15 cellular contexts compared by ENCODE assay signal in the genomic region with DNA sequence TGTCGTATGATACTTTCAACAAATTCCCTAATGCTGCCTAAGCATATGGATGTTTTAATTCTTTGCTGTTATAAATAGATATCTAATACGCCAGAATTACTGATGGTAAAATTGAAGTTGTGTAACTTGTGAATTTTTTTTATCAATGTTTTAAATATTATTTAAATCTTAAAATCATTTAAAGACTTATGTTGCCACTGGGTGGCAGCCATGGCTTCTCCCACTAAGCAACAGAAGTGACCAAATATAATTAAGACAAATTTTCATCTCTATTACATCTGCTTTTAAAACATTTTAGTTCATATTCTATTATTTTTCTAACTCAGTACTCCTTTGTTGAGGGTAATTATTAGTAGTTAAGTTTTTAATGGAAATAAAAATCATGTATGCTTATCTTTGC. TPM values are rescaled to one million over a fixed set of nuclear protein-coding genes. Genes with fewer than 3 reads are reported as not detected.
DNase-seq lines count a peak whose midpoint lies in the region; ATAC-seq and TF ChIP-seq lines count a peak whose summit lies in the region.
"Had no signal": no experiment of that assay in that cellular context is flagged by ENCODE, and none has a peak within 500 bp of the region (broad histone marks: within the 10 kb centered on the region; RNA-seq: fewer than 3 reads in every experiment).

No MANE protein-coding gene starts in this region.

- peaks cover 7% of the 10 kb centered on the region for H3K36me3 Mint-ChIP-seq in endothelial cell (ENCODE audit: low read depth, unreplicated experiment)

- peaks cover 39% of the 10 kb centered on the region for H3K79me2 ChIP-seq in mammary epithelial cell (ENCODE audit: insufficient read depth, low read length)

- H3K27ac ChIP-seq in mammary epithelial cell (ENCODE audit: insufficient read depth, low read depth, low read length): no peak overlapping the region
- no peak overlapping the region for H3K27ac ChIP-seq in ascending aorta
- H3K27ac ChIP-seq: psoas muscle had no signal

- H4K20me1 ChIP-seq in mammary epithelial cell (ENCODE audit: insufficient read depth, low read length): no peaks in the 10 kb centered on the region

- peaks cover 14% of the 10 kb centered on the region for H3K4me1 Mint-ChIP-seq in endothelial cell (ENCODE audit: unreplicated experiment)

- no peak overlapping the region for H3K4me3 Mint-ChIP-seq in endothelial cell (ENCODE audit: unreplicated experiment)
- H3K4me3 Mint-ChIP-seq: stimulated activated naive CD8-positive, alpha-beta T cell treated with anti-CD3 and anti-CD28 coated beads, Interleukin-15, Interleukin-2, amounts not matched to agents 100 ng/mL and 50 ng/mL, for 24 hours; WTC11 had no signal

- H3K27me3 ChIP-seq in BE2C (no peaks in the 10 kb centered on the region), mammary epithelial cell (ENCODE audit: insufficient read depth, low read length) (no peaks in the 10 kb centered on the region), ascending aorta (no peaks in the 10 kb centered on the region)

- no peak overlapping the region for H3K9ac ChIP-seq in mammary epithelial cell (ENCODE audit: insufficient read depth, low read length)

- H3K4me2 ChIP-seq in mammary epithelial cell (ENCODE audit: insufficient read depth, low read depth, low read length): no peak overlapping the region

- CTCF ChIA-PET in mammary epithelial cell (lab: Charles Lee; ENCODE audit: low non-redundant PET): no interaction called here

- peaks cover 8% of the 10 kb centered on the region; the same call in 1 of the 2 replicates for H3K36me3 ChIP-seq in BE2C
- H3K36me3 ChIP-seq in mammary epithelial cell (ENCODE audit: insufficient read depth, low read length): peaks cover 5% of the 10 kb centered on the region
- H3K36me3 ChIP-seq in ascending aorta: peaks cover 10 to 11% of the 10 kb centered on the region in 2 donors

- BruUV-seq in mammary epithelial cell (replicated peaks; lab: Mats Ljungman, UMichigan): no TSS peak

- H3K4me3 ChIP-seq in BE2C (ENCODE audit: low read depth, low read length): no peak overlapping the region
- H3K4me3 ChIP-seq in mammary epithelial cell (replicated peaks in 1 of 3; ENCODE audit: insufficient read depth in 1 of 3, low read depth in 2 of 3, low read length in 3 of 3): no peak overlapping the region
- no peak overlapping the region for H3K4me3 ChIP-seq in ascending aorta
- H3K4me3 ChIP-seq: psoas muscle had no signal

- in situ Hi-C loops in mammary epithelial cell (cut with MboI; ENCODE audit: low sequenced_read_pairs in 2 of 2): no loop called here

- no peak for TF ChIP-seq EP300 in Ishikawa (IDR thresholded peaks at IDR 0.05; ENCODE audit: borderline replicate concordance)

- H3K27me3 Mint-ChIP-seq in endothelial cell (ENCODE audit: unreplicated experiment): no peaks in the 10 kb centered on the region
- H3K27me3 Mint-ChIP-seq: stimulated activated naive CD8-positive, alpha-beta T cell treated with anti-CD3 and anti-CD28 coated beads, Interleukin-15, Interleukin-2, amounts not matched to agents 100 ng/mL and 50 ng/mL, for 24 hours had no signal

- no peak overlapping the region for H3K27ac Mint-ChIP-seq in endothelial cell (ENCODE audit: unreplicated experiment)
- H3K27ac Mint-ChIP-seq: stimulated activated naive CD8-positive, alpha-beta T cell treated with anti-CD3 and anti-CD28 coated beads, Interleukin-15, Interleukin-2, amounts not matched to agents 100 ng/mL and 50 ng/mL, for 24 hours; WTC11 had no signal

- 83% methylated on average over 2 of the region's 2 CpGs for WGBS in mammary epithelial cell (ENCODE audit: low coverage, missing lambda C conversion rate)

- peak; percentile 12; the same call in 1 of the 2 replicates for TF ChIP-seq CTCF in BE2C (IDR thresholded peaks at IDR 0.05; ENCODE audit: low read depth, low read length)
- TF ChIP-seq CTCF in mammary epithelial cell (conservative IDR thresholded peaks at IDR 0.05 in 1 of 2, IDR thresholded peaks at IDR 0.05 in 1 of 2; ENCODE audit: extremely low read depth in 1 of 2, insufficient read depth in 1 of 2, low read depth in 1 of 2, low read length in 2 of 2): peak; percentile 17 to 47
- TF ChIP-seq CTCF in ascending aorta (IDR thresholded peaks at IDR 0.05): peak in 1 of 3 experiments; percentile 11
- TF ChIP-seq CTCF in endothelial cell (IDR thresholded peaks at IDR 0.05; ENCODE audit: unreplicated experiment): no peak

- ATAC-seq in GM19328 (IDR thresholded peaks at IDR 0.05; ENCODE audit: unreplicated experiment): no peak
- ATAC-seq: psoas muscle, WTC11 had no signal

- no peaks in the 10 kb centered on the region for H3K9me3 Mint-ChIP-seq in endothelial cell (ENCODE audit: unreplicated experiment)
- H3K9me3 Mint-ChIP-seq: stimulated activated naive CD8-positive, alpha-beta T cell treated with anti-CD3 and anti-CD28 coated beads, Interleukin-15, Interleukin-2, amounts not matched to agents 100 ng/mL and 50 ng/mL, for 24 hours; WTC11 had no signal

- no peaks in the 10 kb centered on the region for H3K9me3 ChIP-seq in BE2C
- H3K9me3 ChIP-seq in mammary epithelial cell (replicated peaks; ENCODE audit: insufficient read depth, low read length): no peaks in the 10 kb centered on the region
- no peaks in the 10 kb centered on the region for H3K9me3 ChIP-seq in ascending aorta
- H3K9me3 ChIP-seq: Caco-2, psoas muscle had no signal

- no peaks in the 10 kb centered on the region for H3K4me1 ChIP-seq in BE2C
- peaks cover 27% of the 10 kb centered on the region for H3K4me1 ChIP-seq in mammary epithelial cell (ENCODE audit: insufficient read depth, low read length)
- H3K4me1 ChIP-seq in ascending aorta: no peaks in the 10 kb centered on the region

- TF ChIP-seq RAD21 in Ishikawa (IDR thresholded peaks at IDR 0.05; ENCODE audit: low read depth): 0 out of 2 replicates have a peak, but pooled peaks have one; percentile 8

- H2AFZ ChIP-seq in mammary epithelial cell (ENCODE audit: low read depth, low read length): no peak overlapping the region

- intact Hi-C loops in mammary epithelial cell (cut with micrococcal nuclease) (loop anchor here (1.0 to 5.0 kb wide), 4 partner anchors 65 to 872 kb away; a partner anchor contains a TSS), ascending aorta (cut with DNase I) (loop anchor here (5.0 kb wide), 1 partner anchor 63 kb away; no protein-coding TSS in a partner anchor)

- DNase-seq in BE2C (no peak), mammary epithelial cell (no peak), lung microvascular endothelial cell (ENCODE audit: low read depth in 2 of 2) (peak; percentile 39 to 59), ascending aorta (ENCODE audit: low spot score in 2 of 2) (no peak), NCI-H146 (lab: John Stamatoyannopoulos, UW) (no peak), endothelial cell (ENCODE audit: low spot score) (no peak)
- DNase-seq: Caco-2; hypothalamus; NCI-H1048; psoas muscle; stimulated activated CD4-positive, alpha-beta T cell treated with anti-CD3 and anti-CD28 coated beads, Interleukin-4, amount 100 ng/mL, for 1 hour had no signal

- dilution Hi-C loops in mammary epithelial cell (cut with HindIII; ENCODE audit: low sequenced_read_pairs): no loop called here

TF ChIP-seq in Ishikawa, 13 proteins besides CTCF, POLR2A, EP300 and RAD21:
- TF ChIP-seq TCF12 (IDR thresholded peaks at IDR 0.05; ENCODE audit: low read depth) (no peak), CEBPB (IDR thresholded peaks at IDR 0.05) (no peak), YY1 (IDR thresholded peaks at IDR 0.05; ENCODE audit: low read depth) (no peak), CREB1 (IDR thresholded peaks at IDR 0.05; ENCODE audit: low read depth) (no peak), ZBTB7A (IDR thresholded peaks at IDR 0.05; ENCODE audit: low read depth) (no peak)
- TF ChIP-seq, protein P1, sequence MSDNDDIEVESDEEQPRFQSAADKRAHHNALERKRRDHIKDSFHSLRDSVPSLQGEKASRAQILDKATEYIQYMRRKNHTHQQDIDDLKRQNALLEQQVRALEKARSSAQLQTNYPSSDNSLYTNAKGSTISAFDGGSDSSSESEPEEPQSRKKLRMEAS (IDR thresholded peaks at IDR 0.05): no peak
TF ChIP-seq in Ishikawa: peak in this region for 0.

RNA-seq across cellular contexts. Expression of a gene that starts 8.1 kb away (rescaled TPM):
- polyA plus RNA-seq in BE2C (2012; ENCODE audit: insufficient read depth, insufficient read length, low read depth): 2.2 TPM
- 10 to 100 TPM; 12.7 to 38.3 TPM for total RNA-seq in mammary epithelial cell
- 92.0 TPM for polyA plus RNA-seq in mammary epithelial cell
- polyA minus RNA-seq in mammary epithelial cell: 68.1 TPM
- 0.22 and 0.79 TPM in 2 replicates for total RNA-seq in lung microvascular endothelial cell
- total RNA-seq in ascending aorta: not detected
- 2.9 TPM for total RNA-seq in endothelial cell (ENCODE audit: unreplicated experiment)

Comparison
In these comparisons a context has a peak if more than half of its experiments do, and no peak if none do; other contexts are left out.
1. DNase-seq: peak in lung microvascular endothelial cell (2 of 2); none in BE2C (single experiment), mammary epithelial cell (single experiment), ascending aorta (0 of 2), NCI-H146 (single experiment) and endothelial cell (single experiment).